Comparison of ENCODE assay signal across 9 cellular contexts in genomic region chr20:44187763-44188709, GRCh38. TPM values are rescaled to one million over a fixed set of nuclear protein-coding genes. Genes with fewer than 3 reads are reported as not detected.
DNase-seq lines count a peak whose midpoint lies in the region; ATAC-seq and TF ChIP-seq lines count a peak whose summit lies in the region.
"Had no signal": no experiment of that assay in that cellular context is flagged by ENCODE, and none has a peak within 500 bp of the region (broad histone marks: within the 10 kb centered on the region; RNA-seq: fewer than 3 reads in every experiment).

No MANE protein-coding gene starts in this region.

- H3K27me3 ChIP-seq in SK-N-SH (ENCODE audit: insufficient read depth), result no peaks in the 10 kb centered on the region
- no peaks in the 10 kb centered on the region for H3K27me3 ChIP-seq in gastroesophageal sphincter
- H3K27me3 ChIP-seq in trophoblast cell (ENCODE audit: insufficient read depth, low read length), result no peaks in the 10 kb centered on the region

- no peak for TF ChIP-seq RAD21 in SK-N-SH (IDR thresholded peaks at IDR 0.05; ENCODE audit: low read length)

- peak overlapping the region; percentile 92 for H4K91ac ChIP-seq in trophoblast cell (ENCODE audit: low read depth, low read length)

- H3K9me3 Mint-ChIP-seq in activated T-helper 1 cell treated with anti-CD3 and anti-CD28 coated beads, Interleukin-12 subunit alpha, Interleukin-12 subunit beta, Interleukin-2, Interleukin-4 antibody, amounts not matched to agents 30 ng/mL and 10 ng/mL and 1 ng/mL, durations not matched to agents 14 hours and 24 hours and 36 hours, result no peaks in the 10 kb centered on the region
- no peaks in the 10 kb centered on the region for H3K9me3 Mint-ChIP-seq in activated naive CD4-positive, alpha-beta T cell treated with anti-CD3 and anti-CD28 coated beads, Interleukin-2, amount 10 ng/mL, durations not matched to agents 7 days and 5 days

- no peak overlapping the region for H3K23ac ChIP-seq in trophoblast cell (ENCODE audit: low read length)

- H3K36me3 Mint-ChIP-seq in activated T-helper 1 cell treated with anti-CD3 and anti-CD28 coated beads, Interleukin-12 subunit alpha, Interleukin-12 subunit beta, Interleukin-2, Interleukin-4 antibody, amounts not matched to agents 30 ng/mL and 10 ng/mL and 1 ng/mL, durations not matched to agents 14 hours and 24 hours and 36 hours (ENCODE audit: low read depth), result no peaks in the 10 kb centered on the region
- H3K36me3 Mint-ChIP-seq in activated naive CD4-positive, alpha-beta T cell treated with anti-CD3 and anti-CD28 coated beads, Interleukin-2, amount 10 ng/mL, durations not matched to agents 7 days and 5 days, result no peaks in the 10 kb centered on the region

- H3K14ac ChIP-seq in trophoblast cell (ENCODE audit: low read length), result peak overlapping the region; percentile 71

- H3K4me1 ChIP-seq in SK-N-SH (ENCODE audit: control insufficient read depth in 1 of 2, insufficient read depth in 2 of 2, low read depth in 1 of 2, low read length in 1 of 2) (peaks cover 11 to 16% of the 10 kb centered on the region in 2 experiments; a peak in 2 of 4 replicates), gastroesophageal sphincter (peaks cover 0 to 52% (median 5%) of the 10 kb centered on the region in 3 donors), trophoblast cell (ENCODE audit: control insufficient read depth in 1 of 2, insufficient read depth in 2 of 2, low read length in 2 of 2) (peaks cover 18 to 39% of the 10 kb centered on the region in 2 experiments)

- intact Hi-C loops in activated T-helper 1 cell treated with anti-CD3 and anti-CD28 coated beads, Interleukin-12 subunit alpha, Interleukin-12 subunit beta, Interleukin-2, Interleukin-4 antibody, amounts not matched to agents 30 ng/mL and 10 ng/mL and 1 ng/mL, durations not matched to agents 14 hours and 24 hours and 36 hours (cut with micrococcal nuclease), result no loop called here

- H3K4me3 Mint-ChIP-seq in activated T-helper 1 cell treated with anti-CD3 and anti-CD28 coated beads, Interleukin-12 subunit alpha, Interleukin-12 subunit beta, Interleukin-2, Interleukin-4 antibody, amounts not matched to agents 30 ng/mL and 10 ng/mL and 1 ng/mL, durations not matched to agents 14 hours and 24 hours and 36 hours, result no peak overlapping the region
- H3K4me3 Mint-ChIP-seq in activated naive CD4-positive, alpha-beta T cell treated with anti-CD3 and anti-CD28 coated beads, Interleukin-2, amount 10 ng/mL, durations not matched to agents 7 days and 5 days, result no peak overlapping the region

- no peak overlapping the region for H3K27ac Mint-ChIP-seq in activated T-helper 1 cell treated with anti-CD3 and anti-CD28 coated beads, Interleukin-12 subunit alpha, Interleukin-12 subunit beta, Interleukin-2, Interleukin-4 antibody, amounts not matched to agents 30 ng/mL and 10 ng/mL and 1 ng/mL, durations not matched to agents 14 hours and 24 hours and 36 hours
- no peak overlapping the region for H3K27ac Mint-ChIP-seq in activated naive CD4-positive, alpha-beta T cell treated with anti-CD3 and anti-CD28 coated beads, Interleukin-2, amount 10 ng/mL, durations not matched to agents 7 days and 5 days

- peak overlapping the region; percentile 38 for H4K12ac ChIP-seq in trophoblast cell (ENCODE audit: low read depth, low read length)

- H2AFZ ChIP-seq in SK-N-SH (ENCODE audit: low read depth) (peak overlapping the region; percentile 98), trophoblast cell (ENCODE audit: insufficient read depth, low read length, poor library complexity) (peak overlapping the region; percentile 46)

- CTCF ChIA-PET in SK-N-SH (lab: Yijun Ruan, JAX), result interaction anchor here (0.7 to 19.9 kb wide), 6 partner anchors 9 to 76 kb away, joined by 3 to 618 read pairs (median 4); no protein-coding TSS in a partner anchor
- CTCF ChIA-PET in activated naive CD4-positive, alpha-beta T cell treated with anti-CD3 and anti-CD28 coated beads, Interleukin-2, amount 10 ng/mL, durations not matched to agents 7 days and 5 days (lab: Charles Lee), result interaction anchor here (0.6 to 6.5 kb wide), 7 partner anchors 7 to 670 kb away, joined by 3 to 114 read pairs (median 3); no protein-coding TSS in a partner anchor

- H3K4me3 ChIP-seq in SK-N-SH (ENCODE audit: low read depth in 2 of 2, low read length in 1 of 2), result peak overlapping the region in 1 of 2 experiments; percentile 60; a peak in 2 of 4 replicates
- peak overlapping the region; percentile 78 to 80 for H3K4me3 ChIP-seq in gastroesophageal sphincter
- H3K4me3 ChIP-seq in trophoblast cell (ENCODE audit: low read depth, low read length), result no peak overlapping the region

- H3K4ac ChIP-seq in trophoblast cell (ENCODE audit: low read depth, low read length), result peak overlapping the region; percentile 76

- TF ChIP-seq EP300 in SK-N-SH (IDR thresholded peaks at IDR 0.05; ENCODE audit: borderline replicate concordance in 1 of 2, low read depth in 1 of 2, low read length in 1 of 2) (no peak), gastroesophageal sphincter (IDR thresholded peaks at IDR 0.05) (no peak)

- peak overlapping the region; percentile 32 for H2AK5ac ChIP-seq in trophoblast cell (ENCODE audit: low read length)

- H3F3A ChIP-seq in SK-N-SH (replicated peaks; ENCODE audit: insufficient read depth), result no peaks in the 10 kb centered on the region

- H3K18ac ChIP-seq in trophoblast cell (ENCODE audit: low read length), result peak overlapping the region; percentile 82

- peak overlapping the region; percentile 72; the same call in 1 of the 2 replicates for H3K9ac ChIP-seq in SK-N-SH
- peak overlapping the region; percentile 66 for H3K9ac ChIP-seq in trophoblast cell (ENCODE audit: low read length)

- 41% methylated on average over 8 of the region's 8 CpGs for WGBS in SK-N-SH (ENCODE audit: low lambda C conversion rate)
- 13 to 31% methylated on average over 3 to 6 of the region's 8 CpGs for WGBS in gastroesophageal sphincter (ENCODE audit: low coverage in 1 of 2), 2 donors
- no CpG with 5 or more reads among the region's 8 CpGs for WGBS in trophoblast cell (ENCODE audit: extremely low coverage, insufficient coverage, insufficient read length)

- H3K27me3 Mint-ChIP-seq in activated T-helper 1 cell treated with anti-CD3 and anti-CD28 coated beads, Interleukin-12 subunit alpha, Interleukin-12 subunit beta, Interleukin-2, Interleukin-4 antibody, amounts not matched to agents 30 ng/mL and 10 ng/mL and 1 ng/mL, durations not matched to agents 14 hours and 24 hours and 36 hours (ENCODE audit: insufficient read depth), result peaks cover 39% of the 10 kb centered on the region
- peaks cover 64% of the 10 kb centered on the region for H3K27me3 Mint-ChIP-seq in activated naive CD4-positive, alpha-beta T cell treated with anti-CD3 and anti-CD28 coated beads, Interleukin-2, amount 10 ng/mL, durations not matched to agents 7 days and 5 days

- ATAC-seq in gastroesophageal sphincter (peak; percentile 5), HG02870 (IDR thresholded peaks at IDR 0.05; ENCODE audit: unreplicated experiment) (no peak)

- no peaks in the 10 kb centered on the region for H3K4me1 Mint-ChIP-seq in activated T-helper 1 cell treated with anti-CD3 and anti-CD28 coated beads, Interleukin-12 subunit alpha, Interleukin-12 subunit beta, Interleukin-2, Interleukin-4 antibody, amounts not matched to agents 30 ng/mL and 10 ng/mL and 1 ng/mL, durations not matched to agents 14 hours and 24 hours and 36 hours (ENCODE audit: low read depth)
- peaks cover 4% of the 10 kb centered on the region for H3K4me1 Mint-ChIP-seq in activated naive CD4-positive, alpha-beta T cell treated with anti-CD3 and anti-CD28 coated beads, Interleukin-2, amount 10 ng/mL, durations not matched to agents 7 days and 5 days

- H4K20me1 ChIP-seq in SK-N-SH (ENCODE audit: insufficient read depth), result no peaks in the 10 kb centered on the region

- peak overlapping the region; percentile 91 for H2BK120ac ChIP-seq in trophoblast cell (ENCODE audit: insufficient read depth, low read length, poor library complexity)

- peaks cover 41% of the 10 kb centered on the region for H3K79me1 ChIP-seq in trophoblast cell (ENCODE audit: low read length)

- TF ChIP-seq CTCF in SK-N-SH (IDR thresholded peaks at IDR 0.05) (no peak), gastroesophageal sphincter (IDR thresholded peaks at IDR 0.05) (no peak)

- peak overlapping the region; percentile 95 for H3K4me2 ChIP-seq in SK-N-SH
- H3K4me2 ChIP-seq in trophoblast cell (ENCODE audit: low read length), result peak overlapping the region; percentile 69

- no peaks in the 10 kb centered on the region for H3K79me2 ChIP-seq in SK-N-SH (ENCODE audit: insufficient read depth)
- peaks cover 19% of the 10 kb centered on the region for H3K79me2 ChIP-seq in trophoblast cell (ENCODE audit: control insufficient read depth, insufficient read depth, low read length, poor library complexity)

- H4K8ac ChIP-seq in trophoblast cell (ENCODE audit: low read depth, low read length), result peak overlapping the region; percentile 71

- peak overlapping the region; percentile 93 for H2BK12ac ChIP-seq in trophoblast cell (ENCODE audit: low read length)

- H2BK5ac ChIP-seq in trophoblast cell (ENCODE audit: low read depth, low read length, poor library complexity), result peak overlapping the region; percentile 94

- H3K36me3 ChIP-seq in SK-N-SH (replicated peaks in 1 of 2; ENCODE audit: control insufficient read depth in 1 of 2, insufficient read depth in 2 of 2, low read length in 1 of 2) (no peaks in the 10 kb centered on the region), gastroesophageal sphincter (no peaks in the 10 kb centered on the region), trophoblast cell (ENCODE audit: control insufficient read depth in 1 of 2, insufficient read depth in 2 of 2, low read length in 2 of 2) (no peaks in the 10 kb centered on the region)

- H3K9me3 ChIP-seq in SK-N-SH (no peaks in the 10 kb centered on the region), gastroesophageal sphincter (no peaks in the 10 kb centered on the region), trophoblast cell (ENCODE audit: insufficient read depth, low read depth, low read length) (no peaks in the 10 kb centered on the region)

- TF ChIP-seq POLR2A in gastroesophageal sphincter (IDR thresholded peaks at IDR 0.05), result no peak

- POLR2A ChIA-PET in SK-N-SH (lab: Yijun Ruan, JAX), result interaction anchor here (1.4 kb wide), 1 partner anchor 72 kb away, joined by 5 read pairs; no protein-coding TSS in a partner anchor

- no peaks in the 10 kb centered on the region for H3K9me2 ChIP-seq in SK-N-SH

- H3K27ac ChIP-seq in SK-N-SH (ENCODE audit: low read depth in 2 of 2, low read length in 1 of 2), result peak overlapping the region; percentile 54 to 78; a peak in 3 of 4 replicates
- peak overlapping the region; percentile 93 to 96 (median 96) for H3K27ac ChIP-seq in gastroesophageal sphincter
- H3K27ac ChIP-seq in trophoblast cell (ENCODE audit: low read depth, low read length), result peak overlapping the region; percentile 99

- peak; percentile 78 for DNase-seq in EL
- no peak for DNase-seq in SK-N-SH
- no peak for DNase-seq in trophoblast cell
- DNase-seq in NCI-H1930 (lab: John Stamatoyannopoulos, UW), result no peak
- no peak for DNase-seq in activated T-helper 1 cell treated with anti-CD3 and anti-CD28 coated beads, Interleukin-12 subunit alpha, Interleukin-12 subunit beta, Interleukin-2, Interleukin-4 antibody, amounts not matched to agents 30 ng/mL and 10 ng/mL and 1 ng/mL, durations not matched to agents 14 hours and 24 hours and 36 hours (ENCODE audit: low spot score)
- no peak for DNase-seq in activated naive CD4-positive, alpha-beta T cell treated with anti-CD3 and anti-CD28 coated beads, Interleukin-2, amount 10 ng/mL, durations not matched to agents 7 days and 5 days
- DNase-seq: activated naive CD4-positive, alpha-beta T cell had no signal

RNA-seq across cellular contexts. Expression of gene JPH2, which starts 1.0 kb away (rescaled TPM):
- 0.67 and 0.75 TPM in 2 replicates for polyA plus RNA-seq in SK-N-SH (2012; rRNA removed)
- polyA plus RNA-seq in SK-N-SH (2012; cell fraction: cytosol; rRNA removed), result 0.44 and 0.58 TPM in 2 replicates
- polyA plus RNA-seq in SK-N-SH (2012; cell fraction: nucleus; rRNA removed), result 0.66 and 0.74 TPM in 2 replicates
- 100 to 1,000 TPM; 173 to 442 (median 242) TPM for total RNA-seq in gastroesophageal sphincter
- 13.7 and 14.2 TPM in 2 replicates for polyA plus RNA-seq in trophoblast cell (2013)
- total RNA-seq in activated T-helper 1 cell treated with anti-CD3 and anti-CD28 coated beads, Interleukin-12 subunit alpha, Interleukin-12 subunit beta, Interleukin-2, Interleukin-4 antibody, amounts not matched to agents 30 ng/mL and 10 ng/mL and 1 ng/mL, durations not matched to agents 14 hours and 24 hours and 36 hours, result not detected in 2 replicates

RNA-seq across cellular contexts. Expression of gene OSER1, which starts 22.5 kb away (rescaled TPM):
- 22.3 and 31.0 TPM in 2 replicates for polyA plus RNA-seq in SK-N-SH (2012; rRNA removed)
- 21.3 and 25.1 TPM in 2 replicates for polyA plus RNA-seq in SK-N-SH (2012; cell fraction: cytosol; rRNA removed)
- polyA plus RNA-seq in SK-N-SH (2012; cell fraction: nucleus; rRNA removed), result 44.4 and 73.2 TPM in 2 replicates
- 10 to 100 TPM; 47.6 to 97.3 (median 70.3) TPM for total RNA-seq in gastroesophageal sphincter
- polyA plus RNA-seq in trophoblast cell (2013), result 61.8 and 64.9 TPM in 2 replicates
- total RNA-seq in activated T-helper 1 cell treated with anti-CD3 and anti-CD28 coated beads, Interleukin-12 subunit alpha, Interleukin-12 subunit beta, Interleukin-2, Interleukin-4 antibody, amounts not matched to agents 30 ng/mL and 10 ng/mL and 1 ng/mL, durations not matched to agents 14 hours and 24 hours and 36 hours, result 22.0 and 23.4 TPM in 2 replicates

RNA-seq across cellular contexts. Expression of gene GDAP1L1, which starts 59.1 kb away (rescaled TPM):
- polyA plus RNA-seq in SK-N-SH (2012; rRNA removed), result 0.30 and 0.55 TPM in 2 replicates
- polyA plus RNA-seq in SK-N-SH (2012; cell fraction: cytosol; rRNA removed), result 0.28 and 1.2 TPM in 2 replicates
- polyA plus RNA-seq in SK-N-SH (2012; cell fraction: nucleus; rRNA removed), result 0.34 and 0.70 TPM in 2 replicates
- under 1 TPM in 1 of 4 donors, not detected in 3; 0.67 TPM for total RNA-seq in gastroesophageal sphincter
- polyA plus RNA-seq in trophoblast cell (2013), result 0.01 and 0.06 TPM in 2 replicates
- 0.08 TPM in 1 of 2 replicates, not detected in the other for total RNA-seq in activated T-helper 1 cell treated with anti-CD3 and anti-CD28 coated beads, Interleukin-12 subunit alpha, Interleukin-12 subunit beta, Interleukin-2, Interleukin-4 antibody, amounts not matched to agents 30 ng/mL and 10 ng/mL and 1 ng/mL, durations not matched to agents 14 hours and 24 hours and 36 hours

Comparison
In these comparisons a context has a peak if more than half of its experiments do, and no peak if none do; other contexts are left out.
1. RNA of gene JPH2, which starts 1.0 kb away (total RNA-seq): 173 to 442 TPM in gastroesophageal sphincter; not detected in activated T-helper 1 cell treated with anti-CD3 and anti-CD28 coated beads, Interleukin-12 subunit alpha, Interleukin-12 subunit beta, Interleukin-2, Interleukin-4 antibody, amounts not matched to agents 30 ng/mL and 10 ng/mL and 1 ng/mL, durations not matched to agents 14 hours and 24 hours and 36 hours; every median in the first group is over 100 times any median in the second.
2. Peak in every context shown above with its lines, with median percentiles within 50 percentile points of each other: H3K27ac ChIP-seq.